8 cellular contexts compared by ENCODE assay signal in genomic region chr3:196632033-196632751, GRCh38. TPM values are rescaled to one million over a fixed set of nuclear protein-coding genes. Genes with fewer than 3 reads are reported as not detected.
DNase-seq lines count a peak whose midpoint lies in the region; ATAC-seq and TF ChIP-seq lines count a peak whose summit lies in the region.

No MANE protein-coding gene starts in this region.

- DNase-seq in AG08395 (ENCODE audit: low spot score) (peak; percentile 78), NCI-H2227 treated with DMSO at 0.1 percent for 48 hours (lab: John Stamatoyannopoulos, UW) (peak; percentile 94), WTC11 (ENCODE audit: low spot score) (peak; percentile 88), cardiac fibroblast (ENCODE audit: low read depth in 2 of 2) (peak; percentile 67 to 76), iris pigment epithelial cell (ENCODE audit: low read depth) (peak; percentile 67)
- peak; percentile 79 for DNase-seq in stimulated activated CD4-positive, alpha-beta T cell treated with anti-CD3 and anti-CD28 coated beads, Interleukin-12 subunit alpha, Interleukin-12 subunit beta, amount 100 ng/mL, for 4 hours

- no peaks in the 10 kb centered on the region for H3K36me3 Mint-ChIP-seq in WTC11

- CTCF ChIA-PET in WTC11 (lab: Charles Lee) = interaction anchor here (0.8 to 1.4 kb wide), 4 partner anchors 23 to 338 kb away, joined by 3 to 6 read pairs (median 4); no protein-coding TSS in a partner anchor

- peak overlapping the region; percentile 69 for H3K4me3 Mint-ChIP-seq in WTC11

- TF ChIP-seq CTCF in WTC11 (IDR thresholded peaks at IDR 0.05) = no peak
- peak; percentile 24 for TF ChIP-seq CTCF in cardiac fibroblast (IDR thresholded peaks at IDR 0.05; ENCODE audit: low read depth, low read length)

- peak; percentile 76 for ATAC-seq in GM18909 (IDR thresholded peaks at IDR 0.05; ENCODE audit: poor library complexity, unreplicated experiment)
- ATAC-seq in HG03159 (IDR thresholded peaks at IDR 0.05; ENCODE audit: unreplicated experiment) = peak; percentile 72
- ATAC-seq in WTC11 = peak; percentile 87

- H3K4me1 Mint-ChIP-seq in WTC11 = peaks cover 37% of the 10 kb centered on the region

- peak overlapping the region; percentile 64 to 67 for H3K4me3 ChIP-seq in cardiac fibroblast (replicated peaks in 1 of 2; ENCODE audit: low read depth in 2 of 2, low read length in 2 of 2)

- no peaks in the 10 kb centered on the region for H3K27me3 Mint-ChIP-seq in WTC11 (ENCODE audit: low read depth)

- POLR2A ChIA-PET in WTC11 (lab: Charles Lee) = interaction anchor here (1.0 to 1.1 kb wide), 3 partner anchors 17 to 236 kb away, joined by 3 to 4 read pairs (median 3); partner anchors contain the start of gene SENP5

- no peaks in the 10 kb centered on the region for H3K9me3 Mint-ChIP-seq in WTC11

- peak overlapping the region; percentile 94 for H3K27ac Mint-ChIP-seq in WTC11

TF ChIP-seq in WTC11, 78 proteins besides CTCF, POLR2A, EP300 and RAD21 (continues in another document):
- TF ChIP-seq, protein P1, sequence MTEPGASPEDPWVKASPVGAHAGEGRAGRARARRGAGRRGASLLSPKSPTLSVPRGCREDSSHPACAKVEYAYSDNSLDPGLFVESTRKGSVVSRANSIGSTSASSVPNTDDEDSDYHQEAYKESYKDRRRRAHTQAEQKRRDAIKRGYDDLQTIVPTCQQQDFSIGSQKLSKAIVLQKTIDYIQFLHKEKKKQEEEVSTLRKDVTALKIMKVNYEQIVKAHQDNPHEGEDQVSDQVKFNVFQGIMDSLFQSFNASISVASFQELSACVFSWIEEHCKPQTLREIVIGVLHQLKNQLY (CRISPR knock-in tag; IDR thresholded peaks at IDR 0.05) = no peak
- TF ChIP-seq RELA (CRISPR knock-in tag; IDR thresholded peaks at IDR 0.05; ENCODE audit: borderline replicate concordance) (no peak), ELF4 (CRISPR knock-in tag; IDR thresholded peaks at IDR 0.05; ENCODE audit: low read depth) (no peak), GTF2I (CRISPR knock-in tag; conservative IDR thresholded peaks at IDR 0.05) (no peak), IRF2 (CRISPR knock-in tag; IDR thresholded peaks at IDR 0.05; ENCODE audit: borderline replicate concordance, low read depth) (no peak), SP1 (CRISPR knock-in tag; conservative IDR thresholded peaks at IDR 0.05) (peak; percentile 67), SMAD4 (CRISPR knock-in tag; IDR thresholded peaks at IDR 0.05) (no peak), TP53 (CRISPR knock-in tag; IDR thresholded peaks at IDR 0.05) (0 out of 2 replicates have a peak, but pooled peaks have one; percentile 34), ZNF423 (CRISPR knock-in tag; IDR thresholded peaks at IDR 0.05) (no peak; the same call in 1 of the 2 replicates), NR2C2 (CRISPR knock-in tag; IDR thresholded peaks at IDR 0.05) (no peak), GABPB1 (CRISPR knock-in tag; IDR thresholded peaks at IDR 0.05) (no peak), KAT7 (CRISPR knock-in tag; IDR thresholded peaks at IDR 0.05; ENCODE audit: borderline replicate concordance) (0 out of 2 replicates have a peak, but pooled peaks have one; percentile 44), OVOL2 (CRISPR knock-in tag; IDR thresholded peaks at IDR 0.05; ENCODE audit: borderline replicate concordance) (no peak), ATF1 (CRISPR knock-in tag; IDR thresholded peaks at IDR 0.05) (no peak), CREM (CRISPR knock-in tag; IDR thresholded peaks at IDR 0.05) (no peak), FOXK1 (CRISPR knock-in tag; IDR thresholded peaks at IDR 0.05) (0 out of 2 replicates have a peak, but pooled peaks have one; percentile 39), ZNF219 (CRISPR knock-in tag; IDR thresholded peaks at IDR 0.05; ENCODE audit: borderline replicate concordance) (no peak), JUN (CRISPR knock-in tag; IDR thresholded peaks at IDR 0.05) (0 out of 2 replicates have a peak, but pooled peaks have one; percentile 65), ZNF121 (CRISPR knock-in tag; IDR thresholded peaks at IDR 0.05) (no peak), ZNF416 (CRISPR knock-in tag; IDR thresholded peaks at IDR 0.05) (no peak), ZNF232 (CRISPR knock-in tag; IDR thresholded peaks at IDR 0.05) (no peak; the same call in 1 of the 2 replicates), ZNF671 (CRISPR knock-in tag; IDR thresholded peaks at IDR 0.05) (no peak), FOXP1 (CRISPR knock-in tag; IDR thresholded peaks at IDR 0.05; ENCODE audit: borderline replicate concordance) (peak; percentile 60; the same call in 1 of the 2 replicates), ETV6 (CRISPR knock-in tag; IDR thresholded peaks at IDR 0.05) (peak; percentile 10; the same call in 1 of the 2 replicates)
- TF ChIP-seq, protein P2, sequence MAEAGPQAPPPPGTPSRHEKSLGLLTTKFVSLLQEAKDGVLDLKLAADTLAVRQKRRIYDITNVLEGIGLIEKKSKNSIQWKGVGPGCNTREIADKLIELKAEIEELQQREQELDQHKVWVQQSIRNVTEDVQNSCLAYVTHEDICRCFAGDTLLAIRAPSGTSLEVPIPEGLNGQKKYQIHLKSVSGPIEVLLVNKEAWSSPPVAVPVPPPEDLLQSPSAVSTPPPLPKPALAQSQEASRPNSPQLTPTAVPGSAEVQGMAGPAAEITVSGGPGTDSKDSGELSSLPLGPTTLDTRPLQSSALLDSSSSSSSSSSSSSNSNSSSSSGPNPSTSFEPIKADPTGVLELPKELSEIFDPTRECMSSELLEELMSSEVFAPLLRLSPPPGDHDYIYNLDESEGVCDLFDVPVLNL (CRISPR knock-in tag; IDR thresholded peaks at IDR 0.05; ENCODE audit: borderline replicate concordance, low read depth) = no peak
- TF ChIP-seq, protein P3, sequence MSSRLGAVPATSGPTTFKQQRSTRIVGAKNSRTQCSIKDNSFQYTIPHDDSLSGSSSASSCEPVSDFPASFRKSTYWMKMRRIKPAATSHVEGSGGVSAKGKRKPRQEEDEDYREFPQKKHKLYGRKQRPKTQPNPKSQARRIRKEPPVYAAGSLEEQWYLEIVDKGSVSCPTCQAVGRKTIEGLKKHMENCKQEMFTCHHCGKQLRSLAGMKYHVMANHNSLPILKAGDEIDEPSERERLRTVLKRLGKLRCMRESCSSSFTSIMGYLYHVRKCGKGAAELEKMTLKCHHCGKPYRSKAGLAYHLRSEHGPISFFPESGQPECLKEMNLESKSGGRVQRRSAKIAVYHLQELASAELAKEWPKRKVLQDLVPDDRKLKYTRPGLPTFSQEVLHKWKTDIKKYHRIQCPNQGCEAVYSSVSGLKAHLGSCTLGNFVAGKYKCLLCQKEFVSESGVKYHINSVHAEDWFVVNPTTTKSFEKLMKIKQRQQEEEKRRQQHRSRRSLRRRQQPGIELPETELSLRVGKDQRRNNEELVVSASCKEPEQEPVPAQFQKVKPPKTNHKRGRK (CRISPR knock-in tag; IDR thresholded peaks at IDR 0.05; ENCODE audit: borderline replicate concordance) = no peak
- TF ChIP-seq, protein P4, sequence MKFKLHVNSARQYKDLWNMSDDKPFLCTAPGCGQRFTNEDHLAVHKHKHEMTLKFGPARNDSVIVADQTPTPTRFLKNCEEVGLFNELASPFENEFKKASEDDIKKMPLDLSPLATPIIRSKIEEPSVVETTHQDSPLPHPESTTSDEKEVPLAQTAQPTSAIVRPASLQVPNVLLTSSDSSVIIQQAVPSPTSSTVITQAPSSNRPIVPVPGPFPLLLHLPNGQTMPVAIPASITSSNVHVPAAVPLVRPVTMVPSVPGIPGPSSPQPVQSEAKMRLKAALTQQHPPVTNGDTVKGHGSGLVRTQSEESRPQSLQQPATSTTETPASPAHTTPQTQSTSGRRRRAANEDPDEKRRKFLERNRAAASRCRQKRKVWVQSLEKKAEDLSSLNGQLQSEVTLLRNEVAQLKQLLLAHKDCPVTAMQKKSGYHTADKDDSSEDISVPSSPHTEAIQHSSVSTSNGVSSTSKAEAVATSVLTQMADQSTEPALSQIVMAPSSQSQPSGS (CRISPR knock-in tag; IDR thresholded peaks at IDR 0.05; ENCODE audit: borderline replicate concordance, low read depth) = no peak
- TF ChIP-seq, protein P5, sequence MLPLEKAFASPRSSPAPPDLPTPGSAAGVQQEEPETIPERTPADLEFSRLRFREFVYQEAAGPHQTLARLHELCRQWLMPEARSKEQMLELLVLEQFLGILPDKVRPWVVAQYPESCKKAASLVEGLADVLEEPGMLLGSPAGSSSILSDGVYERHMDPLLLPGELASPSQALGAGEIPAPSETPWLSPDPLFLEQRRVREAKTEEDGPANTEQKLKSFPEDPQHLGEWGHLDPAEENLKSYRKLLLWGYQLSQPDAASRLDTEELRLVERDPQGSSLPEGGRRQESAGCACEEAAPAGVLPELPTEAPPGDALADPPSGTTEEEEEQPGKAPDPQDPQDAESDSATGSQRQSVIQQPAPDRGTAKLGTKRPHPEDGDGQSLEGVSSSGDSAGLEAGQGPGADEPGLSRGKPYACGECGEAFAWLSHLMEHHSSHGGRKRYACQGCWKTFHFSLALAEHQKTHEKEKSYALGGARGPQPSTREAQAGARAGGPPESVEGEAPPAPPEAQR (CRISPR knock-in tag; IDR thresholded peaks at IDR 0.05) = no peak
- TF ChIP-seq, protein P6, sequence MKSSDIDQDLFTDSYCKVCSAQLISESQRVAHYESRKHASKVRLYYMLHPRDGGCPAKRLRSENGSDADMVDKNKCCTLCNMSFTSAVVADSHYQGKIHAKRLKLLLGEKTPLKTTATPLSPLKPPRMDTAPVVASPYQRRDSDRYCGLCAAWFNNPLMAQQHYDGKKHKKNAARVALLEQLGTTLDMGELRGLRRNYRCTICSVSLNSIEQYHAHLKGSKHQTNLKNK (CRISPR knock-in tag; IDR thresholded peaks at IDR 0.05) = no peak

RNA-seq across cellular contexts. Expression of gene NRROS, which starts 7.3 kb away (rescaled TPM):
- total RNA-seq in WTC11 (2021) = 3.1 to 5.1 TPM (median 4.9 TPM) in 3 replicates

Comparison
In these comparisons a context has a peak if more than half of its experiments do, and no peak if none do; other contexts are left out.
1. Peak in every context shown above with its lines: DNase-seq, ATAC-seq and H3K4me3 ChIP-seq.